Comparison of ENCODE assay signal across 10 cellular contexts in the genomic region with DNA sequence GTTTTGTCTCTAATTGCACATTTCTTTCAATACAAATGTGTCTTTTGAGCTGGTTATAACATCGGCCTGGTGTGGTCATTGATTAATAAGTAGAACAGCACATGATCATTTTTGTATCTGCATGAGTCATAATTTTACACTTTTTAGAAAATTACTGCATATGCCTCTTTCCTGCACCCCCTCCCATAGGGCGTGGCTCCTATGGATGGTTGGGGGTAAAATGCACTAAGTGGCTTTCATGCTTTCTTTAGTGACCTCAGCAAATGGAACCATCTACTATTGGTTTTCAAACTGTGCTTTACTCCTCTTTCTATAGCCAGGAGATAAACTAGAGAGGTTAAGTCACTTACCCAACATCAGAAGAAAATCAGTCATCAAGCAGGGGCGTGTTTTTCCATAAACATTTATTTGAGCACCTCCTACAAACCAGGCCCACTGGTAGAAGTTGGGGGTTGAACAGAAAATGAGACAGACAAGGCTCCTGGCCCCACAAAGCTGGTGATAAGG. TPM values are rescaled to one million over a fixed set of nuclear protein-coding genes. Genes with fewer than 3 reads are reported as not detected.
DNase-seq lines count a peak whose midpoint lies in the region; ATAC-seq and TF ChIP-seq lines count a peak whose summit lies in the region.
"Had no signal": no experiment of that assay in that cellular context is flagged by ENCODE, and none has a peak within 500 bp of the region (broad histone marks: within the 10 kb centered on the region; RNA-seq: fewer than 3 reads in every experiment).

No MANE protein-coding gene starts in this region.

- H3K36me3 ChIP-seq in left ventricle myocardium inferior (no peaks in the 10 kb centered on the region), muscle layer of duodenum (ENCODE audit: control insufficient read depth in 1 of 2, insufficient read depth in 2 of 2, low read length in 2 of 2) (no peaks in the 10 kb centered on the region), vagina (no peaks in the 10 kb centered on the region)
- H3K36me3 ChIP-seq: WERI-Rb-1 had no signal

- H3K27me3 ChIP-seq in left ventricle myocardium inferior (ENCODE audit: low read depth) (no peaks in the 10 kb centered on the region), right cardiac atrium (ENCODE audit: control insufficient read depth, insufficient read depth) (no peaks in the 10 kb centered on the region), muscle layer of duodenum (ENCODE audit: low read depth, low read length) (no peaks in the 10 kb centered on the region), vagina (no peaks in the 10 kb centered on the region)

- intact Hi-C loops in left ventricle myocardium inferior (cut with micrococcal nuclease) (no loop called here), right cardiac atrium (cut with DNase I) (no loop called here), vagina (cut with DNase I) (no loop called here)

- H3K27ac ChIP-seq in left ventricle myocardium inferior (replicated peaks): peak overlapping the region; percentile 93
- H3K27ac ChIP-seq in right cardiac atrium (ENCODE audit: low read length): no peak overlapping the region
- H3K27ac ChIP-seq in muscle layer of duodenum (ENCODE audit: low read length): peak overlapping the region; percentile 46
- peak overlapping the region; percentile 90 for H3K27ac ChIP-seq in vagina
- H3K27ac ChIP-seq: WERI-Rb-1 had no signal

- CTCF ChIA-PET in HEK293T (lab: Yijun Ruan, JAX): interaction anchor here (0.7 kb wide), 1 partner anchor 102 kb away, joined by 3 read pairs; no protein-coding TSS in a partner anchor

- no peak for ATAC-seq in right cardiac atrium
- ATAC-seq in HG02870 (IDR thresholded peaks at IDR 0.05; ENCODE audit: unreplicated experiment): no peak

- H3K4me1 ChIP-seq in left ventricle myocardium inferior: peaks cover 95% of the 10 kb centered on the region
- H3K4me1 ChIP-seq in right cardiac atrium (ENCODE audit: control insufficient read depth, insufficient read depth, low read length): peaks cover 24% of the 10 kb centered on the region
- peaks cover 41 to 77% of the 10 kb centered on the region in 2 donors for H3K4me1 ChIP-seq in muscle layer of duodenum (ENCODE audit: control insufficient read depth in 1 of 2, insufficient read depth in 2 of 2, low read length in 2 of 2)
- peaks cover 78% of the 10 kb centered on the region for H3K4me1 ChIP-seq in vagina

- no peaks in the 10 kb centered on the region for H3K9me3 ChIP-seq in left ventricle myocardium inferior (replicated peaks)
- no peaks in the 10 kb centered on the region for H3K9me3 ChIP-seq in right cardiac atrium (ENCODE audit: control insufficient read depth, low read length)
- no peaks in the 10 kb centered on the region for H3K9me3 ChIP-seq in muscle layer of duodenum (ENCODE audit: control insufficient read depth in 1 of 2, low read length in 2 of 2)
- no peaks in the 10 kb centered on the region for H3K9me3 ChIP-seq in vagina

- 84% methylated on average over 3 of the region's 3 CpGs for WGBS in right cardiac atrium

- POLR2A ChIA-PET in HEK293T (lab: Yijun Ruan, JAX): no interaction called here

- H3K4me3 ChIP-seq in left ventricle myocardium inferior (no peak overlapping the region), right cardiac atrium (ENCODE audit: low read length) (no peak overlapping the region), muscle layer of duodenum (ENCODE audit: low read depth in 1 of 2, low read length in 2 of 2) (no peak overlapping the region), vagina (no peak overlapping the region)

- DNase-seq in left ventricle myocardium inferior: no peak
- no peak for DNase-seq in right cardiac atrium
- peak; percentile 67 to 69 for DNase-seq in activated T-cell treated with anti-CD3 and anti-CD28 coated beads, Interleukin-2, amount 50 U/mL, for 48 hours
- DNase-seq in vagina (ENCODE audit: extremely low spot score in 2 of 2): no peak
- DNase-seq in HEK293T (ENCODE audit: extremely low spot score): no peak
- DNase-seq in GF-D8 (lab: John Stamatoyannopoulos, UW): no peak
- DNase-seq: NCI-H1092, WERI-Rb-1 had no signal

- TF ChIP-seq CTCF in left ventricle myocardium inferior (IDR thresholded peaks at IDR 0.05; ENCODE audit: borderline replicate concordance) (no peak), vagina (IDR thresholded peaks at IDR 0.05) (no peak)

- no peak for TF ChIP-seq POLR2A in vagina (IDR thresholded peaks at IDR 0.05)

TF ChIP-seq in HEK293T, 16 proteins besides CTCF, POLR2A, EP300 and RAD21:
- TF ChIP-seq CTBP1 (IDR thresholded peaks at IDR 0.05; ENCODE audit: borderline replicate concordance): no peak
- TF ChIP-seq BHLHE40 (IDR thresholded peaks at IDR 0.05; ENCODE audit: borderline replicate concordance): no peak
- TF ChIP-seq NFRKB (IDR thresholded peaks at IDR 0.05): no peak
- no peak for TF ChIP-seq SUZ12 (IDR thresholded peaks at IDR 0.05)
- no peak for TF ChIP-seq TARDBP (IDR thresholded peaks at IDR 0.05)
- no peak for TF ChIP-seq L3MBTL2 (conservative IDR thresholded peaks at IDR 0.05)
- no peak for TF ChIP-seq ARNT (IDR thresholded peaks at IDR 0.05)
- no peak for TF ChIP-seq FOXK2 (IDR thresholded peaks at IDR 0.05)
- no peak for TF ChIP-seq SP1 (IDR thresholded peaks at IDR 0.05)
- TF ChIP-seq FOXM1 (IDR thresholded peaks at IDR 0.05; ENCODE audit: borderline replicate concordance): no peak
- TF ChIP-seq ZNF384 (IDR thresholded peaks at IDR 0.05): no peak
- TF ChIP-seq, protein P1, sequence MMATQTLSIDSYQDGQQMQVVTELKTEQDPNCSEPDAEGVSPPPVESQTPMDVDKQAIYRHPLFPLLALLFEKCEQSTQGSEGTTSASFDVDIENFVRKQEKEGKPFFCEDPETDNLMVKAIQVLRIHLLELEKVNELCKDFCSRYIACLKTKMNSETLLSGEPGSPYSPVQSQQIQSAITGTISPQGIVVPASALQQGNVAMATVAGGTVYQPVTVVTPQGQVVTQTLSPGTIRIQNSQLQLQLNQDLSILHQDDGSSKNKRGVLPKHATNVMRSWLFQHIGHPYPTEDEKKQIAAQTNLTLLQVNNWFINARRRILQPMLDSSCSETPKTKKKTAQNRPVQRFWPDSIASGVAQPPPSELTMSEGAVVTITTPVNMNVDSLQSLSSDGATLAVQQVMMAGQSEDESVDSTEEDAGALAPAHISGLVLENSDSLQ (IDR thresholded peaks at IDR 0.05): no peak
- TF ChIP-seq FOXA1 (IDR thresholded peaks at IDR 0.05): no peak
- no peak for TF ChIP-seq HDGF (IDR thresholded peaks at IDR 0.05; ENCODE audit: borderline replicate concordance)
- TF ChIP-seq ELF4 (IDR thresholded peaks at IDR 0.05): no peak
- TF ChIP-seq LEF1 (IDR thresholded peaks at IDR 0.05; ENCODE audit: borderline replicate concordance): no peak

RNA-seq across cellular contexts. Expression of a gene that starts 3.8 kb away (rescaled TPM):
- total RNA-seq in left ventricle myocardium inferior (195 TPM), right cardiac atrium (100 to 1,000 TPM; 220 to 238 (median 232) TPM), vagina (190 TPM)
- 203 TPM for polyA plus RNA-seq in right cardiac atrium

Comparison
In these comparisons a context has a peak if more than half of its experiments do, and no peak if none do; other contexts are left out.
1. DNase-seq: peak in activated T-cell treated with anti-CD3 and anti-CD28 coated beads, Interleukin-2, amount 50 U/mL, for 48 hours (2 of 2); none in left ventricle myocardium inferior (single experiment), right cardiac atrium (0 of 3), vagina (0 of 2), HEK293T (single experiment) and GF-D8 (single experiment).